Comparison of ENCODE assay signal across 8 cellular contexts in the genomic region with DNA sequence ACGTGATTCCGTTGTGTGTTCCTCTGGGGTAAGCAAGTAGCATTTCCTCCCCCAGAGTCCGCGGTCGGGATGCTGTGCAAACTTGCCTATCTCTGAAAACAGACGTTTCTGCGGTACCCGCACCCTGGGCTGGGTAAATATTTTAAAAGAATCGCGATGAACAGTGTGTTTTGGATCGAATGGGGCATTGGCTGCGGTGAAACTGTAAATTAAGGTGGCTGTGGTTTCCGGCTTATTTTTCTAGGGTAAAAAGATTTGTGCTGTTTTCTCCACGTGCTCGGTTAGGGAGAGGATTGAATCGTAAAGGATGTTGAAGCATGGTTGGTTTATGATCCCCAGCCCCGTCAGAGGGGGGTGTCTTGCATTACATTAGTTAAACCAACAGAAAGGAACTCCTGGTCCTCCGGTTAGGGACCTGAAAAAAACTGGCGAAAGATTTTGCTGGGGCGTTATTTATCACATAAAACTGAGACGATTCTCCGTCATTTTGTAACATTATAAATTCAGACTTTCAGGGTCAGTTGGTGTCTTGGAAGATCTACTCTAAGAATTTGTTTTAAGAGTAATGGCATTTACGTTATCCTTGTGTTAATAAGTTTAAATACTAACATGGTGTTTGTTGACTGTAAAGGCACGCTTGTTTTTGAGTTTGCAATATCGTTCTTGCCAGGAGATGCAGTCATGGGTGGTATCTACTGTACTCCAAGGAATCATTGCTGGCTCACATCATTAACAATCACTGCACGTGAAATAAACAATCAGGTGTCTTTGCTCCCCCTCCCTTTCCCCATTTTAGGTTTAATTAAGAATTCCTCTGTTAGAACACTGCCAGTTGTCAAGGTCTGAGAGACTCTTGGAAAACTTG. TPM values are rescaled to one million over a fixed set of nuclear protein-coding genes. Genes with fewer than 3 reads are reported as not detected.
DNase-seq lines count a peak whose midpoint lies in the region; ATAC-seq and TF ChIP-seq lines count a peak whose summit lies in the region.

No MANE protein-coding gene starts in this region.

- ATAC-seq in GM23338 (peak; percentile 42), thoracic aorta (ENCODE audit: insufficient number of reproducible peaks, low FRiP score, low read depth) (no peak), GM18861 (IDR thresholded peaks at IDR 0.05; ENCODE audit: unreplicated experiment) (no peak), GM18520 (IDR thresholded peaks at IDR 0.05; ENCODE audit: unreplicated experiment) (no peak)
- peak; percentile 42 to 47 for ATAC-seq in activated T-cell treated with anti-CD3 and anti-CD28 coated beads, Interleukin-2, amount 50 U/mL, for 72 hours (replicated peaks in 1 of 2)

- H3K27ac Mint-ChIP-seq in GM23338: no peak overlapping the region
- H3K27ac Mint-ChIP-seq in activated T-cell treated with anti-CD3 and anti-CD28 coated beads, Interleukin-2, amount 50 U/mL, for 72 hours: no peak overlapping the region

- H3K27me3 ChIP-seq in BLaER1: peaks cover 30% of the 10 kb centered on the region
- peaks cover 67% of the 10 kb centered on the region for H3K27me3 ChIP-seq in GM23338 (ENCODE audit: insufficient read depth)
- no peaks in the 10 kb centered on the region for H3K27me3 ChIP-seq in thoracic aorta (replicated peaks; ENCODE audit: insufficient read depth)

- peak overlapping the region; percentile 76 for H3K4me3 Mint-ChIP-seq in GM23338
- peak overlapping the region; percentile 89 to 95 for H3K4me3 Mint-ChIP-seq in activated T-cell treated with anti-CD3 and anti-CD28 coated beads, Interleukin-2, amount 50 U/mL, for 72 hours

- peaks cover 60% of the 10 kb centered on the region for H3K27me3 Mint-ChIP-seq in GM23338 (ENCODE audit: insufficient read depth, low read depth, poor library complexity)
- H3K27me3 Mint-ChIP-seq in activated T-cell treated with anti-CD3 and anti-CD28 coated beads, Interleukin-2, amount 50 U/mL, for 72 hours (ENCODE audit: low read depth): peaks cover 56% of the 10 kb centered on the region

- H3K4me1 Mint-ChIP-seq in GM23338: peaks cover 46% of the 10 kb centered on the region
- H3K4me1 Mint-ChIP-seq in activated T-cell treated with anti-CD3 and anti-CD28 coated beads, Interleukin-2, amount 50 U/mL, for 72 hours (ENCODE audit: low read depth): peaks cover 24% of the 10 kb centered on the region

- H3K4me2 ChIP-seq in BLaER1: peak overlapping the region; percentile 94
- peak overlapping the region; percentile 85 for H3K4me2 ChIP-seq in GM23338

- H3K9ac ChIP-seq in BLaER1: no peak overlapping the region

- H3K36me3 ChIP-seq in BLaER1 (no peaks in the 10 kb centered on the region), GM23338 (ENCODE audit: insufficient read depth) (no peaks in the 10 kb centered on the region), thoracic aorta (no peaks in the 10 kb centered on the region)

- H3K4me1 ChIP-seq in BLaER1: peaks cover 28% of the 10 kb centered on the region
- H3K4me1 ChIP-seq in GM23338 (ENCODE audit: insufficient read depth): peaks cover 42% of the 10 kb centered on the region
- peaks cover 9 to 13% of the 10 kb centered on the region in 2 donors for H3K4me1 ChIP-seq in thoracic aorta (ENCODE audit: control insufficient read depth in 1 of 2, low read depth in 2 of 2)

- TF ChIP-seq CTCF in GM23338 (conservative IDR thresholded peaks at IDR 0.05; ENCODE audit: low read depth in 2 of 2) (no peak), thoracic aorta (IDR thresholded peaks at IDR 0.05) (no peak)

- no peak overlapping the region for H3K27ac ChIP-seq in BLaER1
- H3K27ac ChIP-seq in GM23338 (ENCODE audit: low read depth): no peak overlapping the region
- no peak overlapping the region for H3K27ac ChIP-seq in thoracic aorta

- H3K9me3 Mint-ChIP-seq in GM23338: no peaks in the 10 kb centered on the region
- no peaks in the 10 kb centered on the region for H3K9me3 Mint-ChIP-seq in activated T-cell treated with anti-CD3 and anti-CD28 coated beads, Interleukin-2, amount 50 U/mL, for 72 hours

- no peaks in the 10 kb centered on the region for H3F3A ChIP-seq in GM23338 (replicated peaks; ENCODE audit: low read depth)

- H3K4me3 ChIP-seq in BLaER1 (peak overlapping the region; percentile 77), GM23338 (peak overlapping the region; percentile 58), thoracic aorta (peak overlapping the region; percentile 76)

- no peaks in the 10 kb centered on the region; the same call in 2 of the 3 replicates for H3K36me3 Mint-ChIP-seq in GM23338 (ENCODE audit: low read depth)
- peaks cover 0 to 2% of the 10 kb centered on the region in 2 donors for H3K36me3 Mint-ChIP-seq in activated T-cell treated with anti-CD3 and anti-CD28 coated beads, Interleukin-2, amount 50 U/mL, for 72 hours (ENCODE audit: insufficient read depth in 2 of 2)

- H3K9me3 ChIP-seq in BLaER1 (no peaks in the 10 kb centered on the region), thoracic aorta (no peaks in the 10 kb centered on the region)

- no peaks in the 10 kb centered on the region for H3K79me2 ChIP-seq in GM23338 (replicated peaks; ENCODE audit: insufficient read depth)

- DNase-seq in GM23338 (ENCODE audit: low spot score) (peak; percentile 82), iPS-NIHi11 (ENCODE audit: low spot score) (peak; percentile 49), thoracic aorta (ENCODE audit: low spot score) (no peak), ureter (ENCODE audit: low spot score) (no peak)
- DNase-seq in activated T-cell treated with anti-CD3 and anti-CD28 coated beads, Interleukin-2, amount 50 U/mL, for 72 hours: peak; percentile 12 to 19

- H3K9me2 ChIP-seq in GM23338 (ENCODE audit: insufficient read depth): no peaks in the 10 kb centered on the region

- H2AFZ ChIP-seq in GM23338: no peak overlapping the region

- H4K20me1 ChIP-seq in BLaER1: no peaks in the 10 kb centered on the region
- no peaks in the 10 kb centered on the region for H4K20me1 ChIP-seq in GM23338 (replicated peaks; ENCODE audit: insufficient read depth)

TF ChIP-seq in GM23338, 12 proteins besides CTCF, POLR2A, EP300 and RAD21:
- TF ChIP-seq NANOG (IDR thresholded peaks at IDR 0.05; ENCODE audit: borderline replicate concordance) (no peak), EZH2phosphoT487 (IDR thresholded peaks at IDR 0.05; ENCODE audit: unreplicated experiment) (no peak), POLR2AphosphoS5 (IDR thresholded peaks at IDR 0.05; ENCODE audit: low read depth) (0 out of 2 replicates have a peak, but pooled peaks have one; percentile 22), EZH2 (IDR thresholded peaks at IDR 0.05; ENCODE audit: low read depth, unreplicated experiment) (peak; percentile 51), CREB1 (CRISPR knock-in tag; IDR thresholded peaks at IDR 0.05; ENCODE audit: low read depth) (peak; percentile 12; the same call in 1 of the 2 replicates)

RNA-seq across cellular contexts. Expression of a gene that starts 1.4 kb away (rescaled TPM):
- total RNA-seq in GM23338 (2014; rRNA removed; shearing (Covaris generic)): 1.5 and 2.5 TPM in 2 replicates
- polyA plus RNA-seq in GM23338 (2016; fragmentation: Nextera tagmentation; extraction: Ambion mirVana): 4.2 and 5.9 TPM in 2 replicates
- under 1 TPM in 1 of 2 donors, not detected in 1; 0.48 TPM for total RNA-seq in activated T-cell treated with anti-CD3 and anti-CD28 coated beads, Interleukin-2, amount 50 U/mL, for 72 hours
- total RNA-seq in thoracic aorta (under 1 TPM; 0.49 to 0.54 TPM), ureter (2.8 TPM)

Comparison
In these comparisons a context has a peak if more than half of its experiments do, and no peak if none do; other contexts are left out.
1. ATAC-seq: peak in GM23338 (single experiment) and activated T-cell treated with anti-CD3 and anti-CD28 coated beads, Interleukin-2, amount 50 U/mL, for 72 hours (2 of 2); none in thoracic aorta (single experiment), GM18861 (single experiment) and GM18520 (single experiment).
2. DNase-seq: peak in GM23338 (single experiment), activated T-cell treated with anti-CD3 and anti-CD28 coated beads, Interleukin-2, amount 50 U/mL, for 72 hours (2 of 2) and iPS-NIHi11 (single experiment); none in thoracic aorta (single experiment) and ureter (single experiment).
3. Peak in every context shown above with its lines, with median percentiles within 50 percentile points of each other: H3K4me3 ChIP-seq.